ENCODE assay signal across 8 cellular contexts in the genomic region with DNA sequence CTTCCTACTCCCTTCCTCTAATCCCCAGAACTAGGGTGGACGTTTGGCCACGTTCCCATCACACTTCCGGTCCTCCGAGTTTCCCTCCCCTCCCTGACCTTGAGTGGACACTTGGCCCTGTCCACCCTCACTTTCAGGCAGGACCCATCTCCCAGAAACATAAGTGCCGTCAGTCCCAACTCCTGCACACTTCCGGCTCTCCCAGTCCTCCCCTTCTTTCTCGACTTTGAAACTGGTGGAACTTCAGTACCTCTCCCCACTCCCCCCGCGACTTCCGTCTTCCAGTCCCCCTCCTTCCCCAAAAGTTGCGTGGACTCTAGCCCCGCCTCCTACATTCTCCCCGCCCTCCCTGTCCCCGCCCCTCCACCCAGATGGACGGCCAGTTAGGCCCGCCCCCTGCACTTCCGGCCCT. TPM values are rescaled to one million over a fixed set of nuclear protein-coding genes. Genes with fewer than 3 reads are reported as not detected.
DNase-seq lines count a peak whose midpoint lies in the region; ATAC-seq and TF ChIP-seq lines count a peak whose summit lies in the region.

No MANE protein-coding gene starts in this region.

- no peaks in the 10 kb centered on the region for H3F3A ChIP-seq in GM23338 (replicated peaks; ENCODE audit: low read depth)

- no peak for TF ChIP-seq POLR2A in uterus (IDR thresholded peaks at IDR 0.05)

- POLR2A ChIA-PET in AG04450 (lab: Yijun Ruan, JAX) = interaction anchor here (0.9 to 1.8 kb wide), 3 partner anchors 28 to 180 kb away, joined by 3 to 7 read pairs (median 4); a partner anchor contains a TSS

- peaks cover 14% of the 10 kb centered on the region for H3K9me2 ChIP-seq in GM23338 (ENCODE audit: insufficient read depth)

- no peaks in the 10 kb centered on the region for H3K27me3 ChIP-seq in AG04450 (ENCODE audit: control insufficient read depth, insufficient read depth, low read length)
- H3K27me3 ChIP-seq in GM23338 (ENCODE audit: insufficient read depth) = no peaks in the 10 kb centered on the region
- no peaks in the 10 kb centered on the region for H3K27me3 ChIP-seq in duodenal mucosa (ENCODE audit: control insufficient read depth in 1 of 2, insufficient read depth in 2 of 2, low read length in 2 of 2)
- no peaks in the 10 kb centered on the region for H3K27me3 ChIP-seq in neuron (ENCODE audit: insufficient read depth, low read length)
- no peaks in the 10 kb centered on the region for H3K27me3 ChIP-seq in uterus

- H3K36me3 Mint-ChIP-seq in GM23338 (ENCODE audit: low read depth) = peaks cover 77% of the 10 kb centered on the region

- peak overlapping the region; percentile 99 for H3K27ac Mint-ChIP-seq in GM23338

- peak overlapping the region in 1 of 2 donors; percentile 54 for H3K9ac ChIP-seq in duodenal mucosa (ENCODE audit: low read depth in 1 of 2, low read length in 2 of 2)

- H3K4me3 Mint-ChIP-seq in GM23338 = peak overlapping the region; percentile 95

- H3K9me3 Mint-ChIP-seq in GM23338 = peaks cover 82% of the 10 kb centered on the region

- no peaks in the 10 kb centered on the region; the same call in 1 of the 2 replicates for H4K20me1 ChIP-seq in GM23338 (replicated peaks; ENCODE audit: insufficient read depth)

- H3K4me1 ChIP-seq in GM23338 (ENCODE audit: insufficient read depth) = 0 out of 2 replicates have a peak, but pooled peaks cover 4% of the 10 kb centered on the region
- peaks cover 4% of the 10 kb centered on the region in 2 donors for H3K4me1 ChIP-seq in duodenal mucosa (ENCODE audit: control insufficient read depth in 1 of 2, insufficient read depth in 2 of 2, low read length in 2 of 2)
- peaks cover 7% of the 10 kb centered on the region for H3K4me1 ChIP-seq in neuron (ENCODE audit: insufficient read depth, low read length)
- no peaks in the 10 kb centered on the region for H3K4me1 ChIP-seq in uterus

- H3K36me3 ChIP-seq in GM23338 (ENCODE audit: insufficient read depth) (peaks cover 7% of the 10 kb centered on the region; the same call in 1 of the 2 replicates), duodenal mucosa (ENCODE audit: control insufficient read depth in 1 of 2, insufficient read depth in 2 of 2, low read length in 2 of 2) (peaks cover 25 to 28% of the 10 kb centered on the region in 2 donors), neuron (ENCODE audit: insufficient read depth, low read length) (peaks cover 35% of the 10 kb centered on the region), uterus (no peaks in the 10 kb centered on the region)

- no peak for ATAC-seq in GM23338
- ATAC-seq in GM21515 (IDR thresholded peaks at IDR 0.05; ENCODE audit: unreplicated experiment) = no peak

- peak overlapping the region; percentile 97; the same call in 1 of the 2 replicates for H3K4me2 ChIP-seq in GM23338

- H2AFZ ChIP-seq in GM23338 (peak overlapping the region; percentile 93), neuron (ENCODE audit: low read depth, low read length) (peak overlapping the region; percentile 53)

- peaks cover 1% of the 10 kb centered on the region for H3K27me3 Mint-ChIP-seq in GM23338 (ENCODE audit: insufficient read depth, low read depth, poor library complexity)

- H3K4me1 Mint-ChIP-seq in GM23338 = peaks cover 7% of the 10 kb centered on the region

- CTCF ChIA-PET in AG04450 (lab: Charles Lee) = interaction anchor here (1.0 kb wide), 1 partner anchor 23 kb away, joined by 7 read pairs; no protein-coding TSS in a partner anchor

- H3K79me2 ChIP-seq in GM23338 (replicated peaks; ENCODE audit: insufficient read depth) = peaks cover 37% of the 10 kb centered on the region

- intact Hi-C loops in uterus (cut with DNase I; ENCODE audit: low total_unique reads) = no loop called here

- DNase-seq in AG04450 (ENCODE audit: low read depth, low spot score) (no peak), GM23338 (ENCODE audit: low spot score) (no peak), T-helper 9 cell (peak; percentile 72), uterus (no peak), mucosa of gallbladder (ENCODE audit: low spot score) (no peak)

- H3K4me3 ChIP-seq in AG04450 (ENCODE audit: low read depth, low read length) (peak overlapping the region; percentile 80), GM23338 (peak overlapping the region; percentile 96), duodenal mucosa (ENCODE audit: low read depth in 1 of 2, low read length in 2 of 2) (peak overlapping the region; percentile 98), neuron (ENCODE audit: low read length) (peak overlapping the region; percentile 79), uterus (peak overlapping the region; percentile 49 to 84)

- peak overlapping the region; percentile 98 for H3K27ac ChIP-seq in AG04450 (ENCODE audit: low read depth, low read length)
- H3K27ac ChIP-seq in GM23338 (ENCODE audit: low read depth) = peak overlapping the region; percentile 76; the same call in 1 of the 2 replicates
- H3K27ac ChIP-seq in duodenal mucosa (ENCODE audit: low read depth, low read length) = peak overlapping the region; percentile 100
- peak overlapping the region; percentile 96 to 98 for H3K27ac ChIP-seq in uterus

- H3K9me3 ChIP-seq in AG04450 (ENCODE audit: control insufficient read depth, insufficient read depth, low read length) (peaks cover 92% of the 10 kb centered on the region), duodenal mucosa (ENCODE audit: control insufficient read depth in 1 of 2, low read length in 2 of 2) (peaks cover 60 to 75% of the 10 kb centered on the region in 2 donors), neuron (ENCODE audit: low read length) (peaks cover 63% of the 10 kb centered on the region), uterus (peaks cover 0 to 98% of the 10 kb centered on the region in 2 donors)

- TF ChIP-seq CTCF in AG04450 (IDR thresholded peaks at IDR 0.05; ENCODE audit: low read depth, low read length) (no peak), GM23338 (conservative IDR thresholded peaks at IDR 0.05; ENCODE audit: low read depth in 2 of 2) (no peak), uterus (IDR thresholded peaks at IDR 0.05) (no peak)

TF ChIP-seq in GM23338, 12 proteins besides CTCF, POLR2A, EP300 and RAD21 (continues in another document):
- TF ChIP-seq NANOG (IDR thresholded peaks at IDR 0.05; ENCODE audit: borderline replicate concordance) (no peak), ZNF331 (CRISPR knock-in tag; IDR thresholded peaks at IDR 0.05; ENCODE audit: low read depth) (no peak), EZH2 (IDR thresholded peaks at IDR 0.05; ENCODE audit: low read depth, unreplicated experiment) (no peak), CREB1 (CRISPR knock-in tag; IDR thresholded peaks at IDR 0.05; ENCODE audit: low read depth) (no peak), STAT1 (IDR thresholded peaks at IDR 0.05; ENCODE audit: unreplicated experiment) (no peak), ZNF114 (CRISPR knock-in tag; IDR thresholded peaks at IDR 0.05) (no peak)
- TF ChIP-seq, protein P1, sequence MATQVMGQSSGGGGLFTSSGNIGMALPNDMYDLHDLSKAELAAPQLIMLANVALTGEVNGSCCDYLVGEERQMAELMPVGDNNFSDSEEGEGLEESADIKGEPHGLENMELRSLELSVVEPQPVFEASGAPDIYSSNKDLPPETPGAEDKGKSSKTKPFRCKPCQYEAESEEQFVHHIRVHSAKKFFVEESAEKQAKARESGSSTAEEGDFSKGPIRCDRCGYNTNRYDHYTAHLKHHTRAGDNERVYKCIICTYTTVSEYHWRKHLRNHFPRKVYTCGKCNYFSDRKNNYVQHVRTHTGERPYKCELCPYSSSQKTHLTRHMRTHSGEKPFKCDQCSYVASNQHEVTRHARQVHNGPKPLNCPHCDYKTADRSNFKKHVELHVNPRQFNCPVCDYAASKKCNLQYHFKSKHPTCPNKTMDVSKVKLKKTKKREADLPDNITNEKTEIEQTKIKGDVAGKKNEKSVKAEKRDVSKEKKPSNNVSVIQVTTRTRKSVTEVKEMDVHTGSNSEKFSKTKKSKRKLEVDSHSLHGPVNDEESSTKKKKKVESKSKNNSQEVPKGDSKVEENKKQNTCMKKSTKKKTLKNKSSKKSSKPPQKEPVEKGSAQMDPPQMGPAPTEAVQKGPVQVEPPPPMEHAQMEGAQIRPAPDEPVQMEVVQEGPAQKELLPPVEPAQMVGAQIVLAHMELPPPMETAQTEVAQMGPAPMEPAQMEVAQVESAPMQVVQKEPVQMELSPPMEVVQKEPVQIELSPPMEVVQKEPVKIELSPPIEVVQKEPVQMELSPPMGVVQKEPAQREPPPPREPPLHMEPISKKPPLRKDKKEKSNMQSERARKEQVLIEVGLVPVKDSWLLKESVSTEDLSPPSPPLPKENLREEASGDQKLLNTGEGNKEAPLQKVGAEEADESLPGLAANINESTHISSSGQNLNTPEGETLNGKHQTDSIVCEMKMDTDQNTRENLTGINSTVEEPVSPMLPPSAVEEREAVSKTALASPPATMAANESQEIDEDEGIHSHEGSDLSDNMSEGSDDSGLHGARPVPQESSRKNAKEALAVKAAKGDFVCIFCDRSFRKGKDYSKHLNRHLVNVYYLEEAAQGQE (IDR thresholded peaks at IDR 0.05; ENCODE audit: unreplicated experiment) = no peak
- TF ChIP-seq, protein P2, sequence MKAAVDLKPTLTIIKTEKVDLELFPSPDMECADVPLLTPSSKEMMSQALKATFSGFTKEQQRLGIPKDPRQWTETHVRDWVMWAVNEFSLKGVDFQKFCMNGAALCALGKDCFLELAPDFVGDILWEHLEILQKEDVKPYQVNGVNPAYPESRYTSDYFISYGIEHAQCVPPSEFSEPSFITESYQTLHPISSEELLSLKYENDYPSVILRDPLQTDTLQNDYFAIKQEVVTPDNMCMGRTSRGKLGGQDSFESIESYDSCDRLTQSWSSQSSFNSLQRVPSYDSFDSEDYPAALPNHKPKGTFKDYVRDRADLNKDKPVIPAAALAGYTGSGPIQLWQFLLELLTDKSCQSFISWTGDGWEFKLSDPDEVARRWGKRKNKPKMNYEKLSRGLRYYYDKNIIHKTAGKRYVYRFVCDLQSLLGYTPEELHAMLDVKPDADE (IDR thresholded peaks at IDR 0.05) = no peak

RNA-seq across cellular contexts. Expression of a gene that starts 0.3 kb away (rescaled TPM):
- polyA plus RNA-seq in AG04450 (2011; rRNA removed) = 13.0 and 13.2 TPM in 2 replicates
- polyA minus RNA-seq in AG04450 (2011; rRNA and poly(A)+ RNA removed) = 16.4 and 17.7 TPM in 2 replicates
- 31.2 and 40.0 TPM in 2 replicates for total RNA-seq in GM23338 (2014; rRNA removed; shearing (Covaris generic))
- polyA plus RNA-seq in GM23338 (2016; fragmentation: Nextera tagmentation; extraction: Ambion mirVana) = 17.5 and 19.9 TPM in 2 replicates
- total RNA-seq in uterus = 10 to 100 TPM; 10.8 to 34.3 (median 29.7) TPM
- 33.8 TPM for total RNA-seq in mucosa of gallbladder

RNA-seq across cellular contexts. Expression of a gene that starts 32.0 kb away (rescaled TPM):
- 9.5 and 10.2 TPM in 2 replicates for polyA plus RNA-seq in AG04450 (2011; rRNA removed)
- polyA minus RNA-seq in AG04450 (2011; rRNA and poly(A)+ RNA removed) = 11.3 and 13.6 TPM in 2 replicates
- 15.2 and 16.9 TPM in 2 replicates for total RNA-seq in GM23338 (2014; rRNA removed; shearing (Covaris generic))
- polyA plus RNA-seq in GM23338 (2016; fragmentation: Nextera tagmentation; extraction: Ambion mirVana) = 2.7 and 3.3 TPM in 2 replicates
- 10 to 100 TPM in 3 of 4 donors, 1 to 10 TPM in 1; 2.6 to 29.7 (median 13.3) TPM for total RNA-seq in uterus
- total RNA-seq in mucosa of gallbladder = 16.9 TPM

RNA-seq across cellular contexts. Expression of a gene that starts 46.1 kb away (rescaled TPM):
- polyA plus RNA-seq in AG04450 (2011; rRNA removed) = 26.4 and 27.5 TPM in 2 replicates
- 34.3 and 36.5 TPM in 2 replicates for polyA minus RNA-seq in AG04450 (2011; rRNA and poly(A)+ RNA removed)
- total RNA-seq in GM23338 (2014; rRNA removed; shearing (Covaris generic)) = 93.9 and 105 TPM in 2 replicates
- polyA plus RNA-seq in GM23338 (2016; fragmentation: Nextera tagmentation; extraction: Ambion mirVana) = 27.7 and 29.4 TPM in 2 replicates
- 10 to 100 TPM in 3 of 4 donors, 1 to 10 TPM in 1; 2.6 to 67.0 (median 43.7) TPM for total RNA-seq in uterus
- 30.4 TPM for total RNA-seq in mucosa of gallbladder
